9 cellular contexts compared by ENCODE assay signal in genomic region chr9:10651012-10651411, GRCh38. TPM values are rescaled to one million over a fixed set of nuclear protein-coding genes. Genes with fewer than 3 reads are reported as not detected.
"Had no signal": no experiment of that assay in that cellular context is flagged by ENCODE, and none has a peak within 500 bp of the region (broad histone marks: within the 10 kb centered on the region; RNA-seq: fewer than 3 reads in every experiment).

No MANE protein-coding gene starts in this region.

- H3K9me3 ChIP-seq: HAP-1 had no signal

- DNase-seq: GM23248, GOT3, H7, HFFc6 had no signal

- H3K4me3 ChIP-seq: GM23248, HAP-1 had no signal

- H3K27me3 Mint-ChIP-seq: IgD-negative memory B cell had no signal

- H3K36me3 ChIP-seq: HAP-1 had no signal

- H3K27ac ChIP-seq: GM23248, HL-60 had no signal

- H3K4me1 Mint-ChIP-seq: IgD-negative memory B cell had no signal

- ATAC-seq: HCT116, HepG2 had no signal

- H3K4me1 ChIP-seq: HAP-1 had no signal

- H3K4me3 Mint-ChIP-seq: HFFc6, IgD-negative memory B cell had no signal

- H3K9ac ChIP-seq: GM23248 had no signal

- H3K36me3 Mint-ChIP-seq: IgD-negative memory B cell had no signal

- FAIRE-seq: HepG2 had no signal

RNA-seq across cellular contexts. Expression of gene PTPRD, which starts 38.2 kb away (rescaled TPM):
- total RNA-seq: GM23248, HepG2, HFFc6 had no signal
- polyA plus RNA-seq: IgD-negative memory B cell had no signal
